8 cellular contexts compared by ENCODE assay signal in genomic region chr20:49982346-49983122, GRCh38. TPM values are rescaled to one million over a fixed set of nuclear protein-coding genes. Genes with fewer than 3 reads are reported as not detected.
DNase-seq lines count a peak whose midpoint lies in the region; ATAC-seq and TF ChIP-seq lines count a peak whose summit lies in the region.

SNAI1 (plus strand) TSS chr20:49982980; CDS start chr20:49983060, 80 bp downstream.

- H3K27me3 ChIP-seq in ACC112 (ENCODE audit: insufficient read depth, low read length), result no peaks in the 10 kb centered on the region
- peaks cover 11% of the 10 kb centered on the region for H3K27me3 ChIP-seq in kidney epithelial cell (ENCODE audit: control insufficient read depth, insufficient read depth, low read length)

- H2AFZ ChIP-seq in ACC112 (ENCODE audit: low read length, unreplicated experiment), result no peak within 1 kb of the TSS

- peak within 1 kb of the TSS; percentile 65 for H3K4me3 Mint-ChIP-seq in central memory CD8-positive, alpha-beta T cell

- H3K36me3 ChIP-seq in ACC112 (ENCODE audit: insufficient read depth, low read length) (no peaks in the 10 kb centered on the region; the same call in 1 of the 2 replicates), kidney epithelial cell (ENCODE audit: control insufficient read depth, insufficient read depth, low read length) (no peaks in the 10 kb centered on the region)

- peaks cover 44% of the 10 kb centered on the region for H3K79me2 ChIP-seq in ACC112 (ENCODE audit: control insufficient read depth, insufficient read depth, low read length, unreplicated experiment)

- H3K4me3 ChIP-seq in ACC112 (ENCODE audit: low read depth, low read length) (peak within 1 kb of the TSS; percentile 99), kidney epithelial cell (ENCODE audit: low read depth, low read length) (peak within 1 kb of the TSS; percentile 82)

- TF ChIP-seq CTCF in kidney epithelial cell (IDR thresholded peaks at IDR 0.05; ENCODE audit: insufficient read depth, low read length, poor library complexity, severe bottlenecking), result peak; percentile 40

- ATAC-seq in GM18861 (IDR thresholded peaks at IDR 0.05; ENCODE audit: unreplicated experiment), result peak; percentile 66
- ATAC-seq in HG03108 (IDR thresholded peaks at IDR 0.05; ENCODE audit: unreplicated experiment), result peak; percentile 60
- peak; percentile 93 for ATAC-seq in central memory CD8-positive, alpha-beta T cell (replicated peaks; ENCODE audit: extremely low read depth, poor library complexity, severe bottlenecking)

- H3K4me1 Mint-ChIP-seq in central memory CD8-positive, alpha-beta T cell, result peaks cover 7% of the 10 kb centered on the region

- no peaks in the 10 kb centered on the region for H3K9me3 Mint-ChIP-seq in central memory CD8-positive, alpha-beta T cell

- DNase-seq in NCI-H2227 (lab: John Stamatoyannopoulos, UW; ENCODE audit: unreplicated experiment) (peak; percentile 95), kidney epithelial cell (ENCODE audit: low read depth) (no peak)
- DNase-seq in activated CD4-positive, CD25-positive, alpha-beta regulatory T cell treated with anti-CD3 and anti-CD28 coated beads, Interleukin-2, amount 50 U/mL, for 16 hours (ENCODE audit: low read depth, low spot score), result peak; percentile 66
- DNase-seq in central memory CD8-positive, alpha-beta T cell (ENCODE audit: low spot score in 2 of 2), result peak; percentile 63 to 74
- peak; percentile 86 for DNase-seq in stimulated activated CD4-positive, alpha-beta T cell treated with anti-CD3 and anti-CD28 coated beads, Interleukin-15, amount 100 ng/mL, for 24 hours

- H3K27ac ChIP-seq in ACC112 (ENCODE audit: low read depth, low read length), result peak within 1 kb of the TSS; percentile 5; the same call in 1 of the 2 replicates

- H3K4me1 ChIP-seq in ACC112 (ENCODE audit: control insufficient read depth, insufficient read depth, low read length, unreplicated experiment), result peaks cover 31% of the 10 kb centered on the region

- H3K27ac Mint-ChIP-seq in central memory CD8-positive, alpha-beta T cell (ENCODE audit: low read depth), result peak within 1 kb of the TSS; percentile 49

- no peaks in the 10 kb centered on the region for H3K27me3 Mint-ChIP-seq in central memory CD8-positive, alpha-beta T cell

- peaks cover 18% of the 10 kb centered on the region for H3K36me3 Mint-ChIP-seq in central memory CD8-positive, alpha-beta T cell (ENCODE audit: insufficient read depth)

RNA-seq across cellular contexts. Expression of gene SNAI1, which starts in this region (rescaled TPM):
- total RNA-seq in kidney epithelial cell, result 1.0 TPM in 1 of 2 replicates, not detected in the other
